ENCODE assay signal across 1 cellular context in genomic region chr11:66003291-66003690, GRCh38.
TF ChIP-seq lines count a peak whose summit lies in the region.

No MANE protein-coding gene starts in this region.

TF ChIP-seq in HepG2, 621 proteins besides CTCF, POLR2A, EP300 and RAD21:
- TF ChIP-seq ZNF580 (CRISPR knock-in tag; IDR thresholded peaks at IDR 0.05; ENCODE audit: borderline replicate concordance, low read depth) (no peak), ZSCAN30 (CRISPR knock-in tag; IDR thresholded peaks at IDR 0.05) (no peak), GMEB1 (CRISPR knock-in tag; IDR thresholded peaks at IDR 0.05; ENCODE audit: borderline replicate concordance) (no peak), CBX2 (IDR thresholded peaks at IDR 0.05; ENCODE audit: low read depth, low read length) (no peak), CBX2 (CRISPR knock-in tag; IDR thresholded peaks at IDR 0.05; ENCODE audit: low read depth) (no peak), DMAP1 (CRISPR knock-in tag; IDR thresholded peaks at IDR 0.05) (no peak), CEBPG (CRISPR knock-in tag; IDR thresholded peaks at IDR 0.05) (no peak), ZNF510 (CRISPR knock-in tag; IDR thresholded peaks at IDR 0.05; ENCODE audit: low read depth) (no peak), ZNF562 (CRISPR knock-in tag; IDR thresholded peaks at IDR 0.05; ENCODE audit: borderline replicate concordance) (no peak), FOXJ3 (CRISPR knock-in tag; IDR thresholded peaks at IDR 0.05; ENCODE audit: borderline replicate concordance) (no peak), TBL1XR1 (IDR thresholded peaks at IDR 0.05; ENCODE audit: borderline replicate concordance, low read length, partially characterized antibody) (no peak), CREB1 (IDR thresholded peaks at IDR 0.05) (no peak), CREB1 (CRISPR knock-in tag; IDR thresholded peaks at IDR 0.05) (no peak), ZNF546 (CRISPR knock-in tag; conservative IDR thresholded peaks at IDR 0.05) (no peak), HOXA9 (CRISPR knock-in tag; IDR thresholded peaks at IDR 0.05; ENCODE audit: borderline replicate concordance) (no peak), ZNF720 (CRISPR knock-in tag; IDR thresholded peaks at IDR 0.05) (no peak), FOXM1 (CRISPR knock-in tag; IDR thresholded peaks at IDR 0.05) (no peak), RCOR2 (CRISPR knock-in tag; IDR thresholded peaks at IDR 0.05) (no peak), ZNF563 (CRISPR knock-in tag; IDR thresholded peaks at IDR 0.05) (no peak), MEIS2 (CRISPR knock-in tag; IDR thresholded peaks at IDR 0.05) (no peak)
